ENCODE assay signal across 1 cellular context in the genomic region with DNA sequence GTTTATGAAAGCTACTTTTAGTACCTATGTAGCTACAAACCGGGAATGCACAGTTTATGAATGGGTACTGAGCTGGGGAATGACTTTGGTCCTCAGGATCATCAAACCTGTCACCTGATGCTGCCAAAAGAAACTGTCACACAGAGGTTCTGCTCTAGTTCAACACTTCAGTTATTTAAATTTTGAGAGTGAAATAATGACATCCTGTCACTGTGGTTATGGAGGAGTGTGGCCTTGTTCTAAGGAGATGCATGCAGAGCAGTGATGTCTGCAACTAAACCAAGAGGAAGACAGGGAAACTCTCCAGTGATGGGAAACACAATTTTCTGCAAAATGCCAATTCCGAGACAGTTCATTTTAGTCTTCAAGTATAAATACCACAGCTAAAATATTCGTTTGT.
TF ChIP-seq lines count a peak whose summit lies in the region.

No MANE protein-coding gene starts in this region.

TF ChIP-seq in HepG2, 621 proteins besides CTCF, POLR2A, EP300 and RAD21 (continued from another document):
- TF ChIP-seq, protein P1, sequence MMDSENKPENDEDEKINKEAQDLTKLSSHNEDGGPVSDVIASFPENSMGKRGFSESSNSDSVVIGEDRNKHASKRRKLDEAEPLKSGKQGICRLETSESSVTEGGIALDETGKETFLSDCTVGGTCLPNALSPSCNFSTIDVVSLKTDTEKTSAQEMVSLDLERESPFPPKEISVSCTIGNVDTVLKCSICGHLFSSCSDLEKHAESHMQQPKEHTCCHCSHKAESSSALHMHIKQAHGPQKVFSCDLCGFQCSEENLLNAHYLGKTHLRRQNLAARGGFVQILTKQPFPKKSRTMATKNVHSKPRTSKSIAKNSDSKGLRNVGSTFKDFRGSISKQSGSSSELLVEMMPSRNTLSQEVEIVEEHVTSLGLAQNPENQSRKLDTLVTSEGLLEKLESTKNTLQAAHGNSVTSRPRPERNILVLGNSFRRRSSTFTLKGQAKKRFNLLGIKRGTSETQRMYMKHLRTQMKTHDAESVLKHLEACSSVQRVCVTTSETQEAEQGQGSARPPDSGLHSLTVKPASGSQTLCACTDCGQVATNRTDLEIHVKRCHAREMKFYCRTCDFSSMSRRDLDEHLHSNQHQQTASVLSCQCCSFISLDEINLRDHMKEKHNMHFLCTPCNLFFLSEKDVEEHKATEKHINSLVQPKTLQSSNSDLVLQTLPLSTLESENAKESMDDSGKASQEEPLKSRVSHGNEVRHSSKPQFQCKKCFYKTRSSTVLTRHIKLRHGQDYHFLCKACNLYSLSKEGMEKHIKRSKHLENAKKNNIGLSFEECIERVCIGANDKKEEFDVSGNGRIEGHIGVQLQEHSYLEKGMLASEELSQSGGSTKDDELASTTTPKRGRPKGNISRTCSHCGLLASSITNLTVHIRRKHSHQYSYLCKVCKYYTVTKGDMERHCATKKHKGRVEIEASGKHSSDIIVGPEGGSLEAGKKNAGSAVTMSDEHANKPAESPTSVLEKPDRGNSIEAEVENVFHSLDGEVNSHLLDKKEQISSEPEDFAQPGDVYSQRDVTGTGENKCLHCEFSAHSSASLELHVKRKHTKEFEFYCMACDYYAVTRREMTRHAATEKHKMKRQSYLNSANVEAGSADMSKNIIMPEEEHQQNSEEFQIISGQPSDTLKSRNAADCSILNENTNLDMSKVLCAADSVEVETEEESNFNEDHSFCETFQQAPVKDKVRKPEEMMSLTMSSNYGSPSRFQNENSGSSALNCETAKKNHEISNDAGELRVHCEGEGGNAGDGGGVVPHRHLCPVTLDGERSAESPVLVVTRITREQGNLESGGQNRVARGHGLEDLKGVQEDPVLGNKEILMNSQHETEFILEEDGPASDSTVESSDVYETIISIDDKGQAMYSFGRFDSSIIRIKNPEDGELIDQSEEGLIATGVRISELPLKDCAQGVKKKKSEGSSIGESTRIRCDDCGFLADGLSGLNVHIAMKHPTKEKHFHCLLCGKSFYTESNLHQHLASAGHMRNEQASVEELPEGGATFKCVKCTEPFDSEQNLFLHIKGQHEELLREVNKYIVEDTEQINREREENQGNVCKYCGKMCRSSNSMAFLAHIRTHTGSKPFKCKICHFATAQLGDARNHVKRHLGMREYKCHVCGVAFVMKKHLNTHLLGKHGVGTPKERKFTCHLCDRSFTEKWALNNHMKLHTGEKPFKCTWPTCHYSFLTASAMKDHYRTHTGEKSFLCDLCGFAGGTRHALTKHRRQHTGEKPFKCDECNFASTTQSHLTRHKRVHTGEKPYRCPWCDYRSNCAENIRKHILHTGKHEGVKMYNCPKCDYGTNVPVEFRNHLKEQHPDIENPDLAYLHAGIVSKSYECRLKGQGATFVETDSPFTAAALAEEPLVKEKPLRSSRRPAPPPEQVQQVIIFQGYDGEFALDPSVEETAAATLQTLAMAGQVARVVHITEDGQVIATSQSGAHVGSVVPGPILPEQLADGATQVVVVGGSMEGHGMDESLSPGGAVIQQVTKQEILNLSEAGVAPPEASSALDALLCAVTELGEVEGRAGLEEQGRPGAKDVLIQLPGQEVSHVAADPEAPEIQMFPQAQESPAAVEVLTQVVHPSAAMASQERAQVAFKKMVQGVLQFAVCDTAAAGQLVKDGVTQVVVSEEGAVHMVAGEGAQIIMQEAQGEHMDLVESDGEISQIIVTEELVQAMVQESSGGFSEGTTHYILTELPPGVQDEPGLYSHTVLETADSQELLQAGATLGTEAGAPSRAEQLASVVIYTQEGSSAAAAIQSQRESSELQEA (CRISPR knock-in tag; IDR thresholded peaks at IDR 0.05; ENCODE audit: not compliant biosample characterization) = no peak
- TF ChIP-seq ZNF644 (CRISPR knock-in tag; IDR thresholded peaks at IDR 0.05; ENCODE audit: low read depth) (no peak), ZNF816 (CRISPR knock-in tag; IDR thresholded peaks at IDR 0.05; ENCODE audit: borderline replicate concordance) (no peak), KMT2B (CRISPR knock-in tag; IDR thresholded peaks at IDR 0.05) (no peak), THRA (CRISPR knock-in tag; IDR thresholded peaks at IDR 0.05; ENCODE audit: borderline replicate concordance) (no peak), ZUFSP (CRISPR knock-in tag; IDR thresholded peaks at IDR 0.05; ENCODE audit: borderline replicate concordance) (no peak)
